ENCODE assay signal across 11 cellular contexts in genomic region chr16:81838794-81839193, GRCh38. TPM values are rescaled to one million over a fixed set of nuclear protein-coding genes. Genes with fewer than 3 reads are reported as not detected.
A peak's percentile ranks its signal among the peaks of the same experiment; 100 is the strongest.
DNase-seq lines count a peak whose midpoint lies in the region; ATAC-seq, FAIRE-seq and TF ChIP-seq lines count a peak whose summit lies in the region.
"Had no signal": no experiment of that assay in that cellular context is flagged by ENCODE, and none has a peak within 500 bp of the region (broad histone marks: within the 10 kb centered on the region; RNA-seq: fewer than 3 reads in every experiment).

No MANE protein-coding gene starts in this region.

- no peak overlapping the region for H3K4me2 ChIP-seq in MM.1S (ENCODE audit: low read depth, low read length)

- H3F3A ChIP-seq in MM.1S (ENCODE audit: insufficient read depth, low read length), result peaks cover 8% of the 10 kb centered on the region; the same call in 1 of the 2 replicates

- DNase-seq in Daoy (ENCODE audit: low read depth) (peak; percentile 54), bronchial epithelial cell (ENCODE audit: low read depth) (peak; percentile 67), T-helper 2 cell (no peak), MM.1S (no peak), COLO829 (ENCODE audit: low spot score) (no peak)
- DNase-seq: activated T-cell treated with anti-CD3 and anti-CD28 coated beads, Interleukin-2, amount 50 U/mL, for 48 hours; CD4-positive, CD25-positive, alpha-beta regulatory T cell; islet precursor cell had no signal

- H3K36me3 ChIP-seq in bronchial epithelial cell (ENCODE audit: control insufficient read depth, insufficient read depth, low read length) (no peaks in the 10 kb centered on the region), MM.1S (replicated peaks; ENCODE audit: insufficient read depth, low read length) (no peaks in the 10 kb centered on the region)

- peaks cover 1% of the 10 kb centered on the region for H3K27me3 ChIP-seq in bronchial epithelial cell (ENCODE audit: control insufficient read depth, insufficient read depth, low read length)
- no peaks in the 10 kb centered on the region for H3K27me3 ChIP-seq in MM.1S (replicated peaks; ENCODE audit: insufficient read depth, low read length)

- TF ChIP-seq CTCF in bronchial epithelial cell (IDR thresholded peaks at IDR 0.05; ENCODE audit: insufficient read depth, low read length, severe bottlenecking) (no peak), MM.1S (IDR thresholded peaks at IDR 0.05; ENCODE audit: low read length) (no peak)

- H3K4me1 ChIP-seq in MM.1S (ENCODE audit: low read length), result peaks cover 28% of the 10 kb centered on the region

- H3K4me3 ChIP-seq in bronchial epithelial cell (ENCODE audit: low read depth, low read length) (no peak overlapping the region), MM.1S (ENCODE audit: low read length) (no peak overlapping the region)

- no peak overlapping the region for H3K9ac ChIP-seq in MM.1S (ENCODE audit: low read length)

- ATAC-seq in GM21423 (IDR thresholded peaks at IDR 0.05; ENCODE audit: unreplicated experiment) (peak; percentile 37), HG03442 (IDR thresholded peaks at IDR 0.05; ENCODE audit: unreplicated experiment) (peak; percentile 38), GM19452 (IDR thresholded peaks at IDR 0.05; ENCODE audit: unreplicated experiment) (no peak)

- FAIRE-seq in bronchial epithelial cell (lab: Jason Lieb, UNC), result no peak

- no peaks in the 10 kb centered on the region for H4K20me1 ChIP-seq in MM.1S (ENCODE audit: insufficient read depth, low read length)

- H3K79me2 ChIP-seq in MM.1S (ENCODE audit: low read length), result peaks cover 29% of the 10 kb centered on the region

- H2AFZ ChIP-seq in MM.1S (ENCODE audit: low read length), result no peak overlapping the region

- H3K9me2 ChIP-seq in MM.1S (replicated peaks; ENCODE audit: insufficient read depth, low read length), result no peaks in the 10 kb centered on the region

- H3K27ac ChIP-seq in MM.1S (ENCODE audit: low read length), result no peak overlapping the region

- no peaks in the 10 kb centered on the region for H3K9me3 ChIP-seq in MM.1S (replicated peaks; ENCODE audit: insufficient read depth, low read length)

RNA-seq across cellular contexts. Expression of gene PLCG2, which starts 59.7 kb away (rescaled TPM):
- 1.5 and 1.8 TPM in 2 replicates for total RNA-seq in Daoy (2014; rRNA removed; shearing (Covaris generic))
- 1.8 and 1.9 TPM in 2 replicates for total RNA-seq in bronchial epithelial cell

Comparison
In these comparisons a context has a peak if more than half of its experiments do, and no peak if none do; other contexts are left out.
1. DNase-seq: peak in Daoy (single experiment) and bronchial epithelial cell (single experiment); none in T-helper 2 cell (0 of 5), MM.1S (single experiment) and COLO829 (single experiment).